In the genomic region with DNA sequence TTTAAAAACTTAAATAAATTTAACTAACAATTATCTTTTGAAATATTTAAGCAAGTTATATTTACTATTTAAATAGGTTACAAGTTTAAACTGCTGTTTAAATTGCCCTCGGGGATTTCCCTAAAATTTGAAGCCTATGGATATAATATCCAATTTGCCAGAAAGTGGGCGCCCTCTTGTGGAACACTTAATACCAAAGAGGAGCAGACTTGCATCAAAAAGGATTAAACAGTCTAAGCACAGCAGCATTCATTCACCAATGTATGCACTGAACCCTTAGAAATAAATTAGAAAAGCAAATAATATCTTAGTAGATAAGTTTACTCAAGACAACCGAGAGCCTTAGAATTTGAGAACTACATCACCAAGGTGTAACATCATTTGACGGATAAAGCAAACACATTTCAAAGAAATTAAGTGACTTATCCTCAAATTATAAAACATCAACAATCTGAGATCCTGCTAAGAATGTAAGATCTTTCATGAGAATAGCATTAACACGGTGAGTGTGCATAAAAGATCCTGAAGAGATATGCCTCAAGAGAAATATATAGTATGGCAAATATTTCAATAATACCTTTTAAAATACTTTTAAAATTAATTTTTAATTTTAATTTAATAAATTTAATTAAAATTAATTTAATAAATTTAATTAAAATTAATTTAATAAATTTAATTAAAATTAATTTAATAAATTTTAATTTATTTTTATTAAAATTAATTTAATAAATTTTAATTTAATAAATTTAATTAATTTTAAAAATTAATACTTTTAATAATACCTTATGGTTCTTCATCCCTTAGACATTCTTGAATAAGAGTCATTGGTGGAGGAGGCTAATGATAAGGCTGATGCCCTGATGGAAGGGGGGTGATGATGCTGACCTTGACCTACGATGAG, we compare ENCODE assay signal across 8 cellular contexts. TPM values are rescaled to one million over a fixed set of nuclear protein-coding genes. Genes with fewer than 3 reads are reported as not detected.
DNase-seq lines count a peak whose midpoint lies in the region; ATAC-seq, FAIRE-seq and TF ChIP-seq lines count a peak whose summit lies in the region.

No MANE protein-coding gene starts in this region.

- H3K27me3 ChIP-seq in K562 (ENCODE audit: control insufficient read depth in 2 of 2, insufficient read depth in 2 of 2, low read length in 2 of 2): no peaks in the 10 kb centered on the region
- no peaks in the 10 kb centered on the region for H3K27me3 ChIP-seq in kidney epithelial cell (ENCODE audit: control insufficient read depth, insufficient read depth, low read length)

- no peak overlapping the region for H2AFZ ChIP-seq in K562 (ENCODE audit: low read depth, low read length)

- H3K27ac ChIP-seq in HEK293 (ENCODE audit: extremely low read depth, low read depth, low read length) (no peak overlapping the region), K562 (ENCODE audit: extremely low read depth, low read depth, low read length) (no peak overlapping the region), substantia nigra (ENCODE audit: low read depth, low read length, poor library complexity, severe bottlenecking) (no peak overlapping the region)

- TF ChIP-seq CTCF in HEK293 (tag by site-specific recombination; IDR thresholded peaks at IDR 0.05) (peak; percentile 24; the same call in 1 of the 2 replicates), K562 (IDR thresholded peaks at IDR 0.05 in 2 of 3, conservative IDR thresholded peaks at IDR 0.05 in 1 of 3; ENCODE audit: insufficient read depth in 2 of 3, low read depth in 1 of 3, low read length in 3 of 3) (peak; percentile 50 to 72 (median 57); a peak in 5 of 6 replicates), kidney epithelial cell (IDR thresholded peaks at IDR 0.05; ENCODE audit: insufficient read depth, low read length, poor library complexity, severe bottlenecking) (peak; percentile 83)

- in situ Hi-C loops in K562 (cut with MboI): no loop called here

- CTCF ChIA-PET in HEK293 (lab: Yijun Ruan, JAX): interaction anchor here (0.9 to 1.2 kb wide), 4 partner anchors 11 to 359 kb away, joined by 3 to 7 read pairs (median 3); no protein-coding TSS in a partner anchor
- CTCF ChIA-PET in K562 (lab: Yijun Ruan, JAX; ENCODE audit: low intra/inter-chr PET ratio): interaction anchor here (1.0 kb wide), 1 partner anchor 362 kb away, joined by 4 read pairs; no protein-coding TSS in a partner anchor

- H4K20me1 ChIP-seq in K562 (replicated peaks; ENCODE audit: control insufficient read depth, insufficient read depth, low read length): no peaks in the 10 kb centered on the region

- intact Hi-C loops in K562 (cut with micrococcal nuclease): loop anchor here (2.0 to 5.0 kb wide), 2 partner anchors 363 to 849 kb away; no protein-coding TSS in a partner anchor

- no peaks in the 10 kb centered on the region for H3K36me3 ChIP-seq in HEK293 (ENCODE audit: control insufficient read depth in 2 of 2, insufficient read depth in 1 of 2, low read length in 2 of 2)
- no peaks in the 10 kb centered on the region for H3K36me3 ChIP-seq in K562 (ENCODE audit: control insufficient read depth, insufficient read depth, low read length)
- no peaks in the 10 kb centered on the region for H3K36me3 ChIP-seq in kidney epithelial cell (ENCODE audit: control insufficient read depth, insufficient read depth, low read length)

- ATAC-seq in K562: peak; percentile 82
- no peak for ATAC-seq in HG02885 (IDR thresholded peaks at IDR 0.05; ENCODE audit: poor library complexity, unreplicated experiment)
- ATAC-seq in HG02642 (IDR thresholded peaks at IDR 0.05; ENCODE audit: poor library complexity, unreplicated experiment): no peak

- no peak overlapping the region for H3K4me2 ChIP-seq in K562 (ENCODE audit: insufficient read depth, low read length)

- H3K4me1 ChIP-seq in HEK293 (ENCODE audit: control insufficient read depth, insufficient read depth, low read length) (no peaks in the 10 kb centered on the region), K562 (replicated peaks in 1 of 2; ENCODE audit: control insufficient read depth in 2 of 2, insufficient read depth in 2 of 2, low read length in 2 of 2) (no peaks in the 10 kb centered on the region)

- POLR2A ChIA-PET in HEK293 (lab: Yijun Ruan, JAX) (no interaction called here), K562 (lab: Yijun Ruan, JAX) (no interaction called here)

- H3K79me2 ChIP-seq in K562 (ENCODE audit: control insufficient read depth, insufficient read depth, low read length): no peaks in the 10 kb centered on the region

- peak; percentile 42 to 65; a peak in 3 of 4 replicates for TF ChIP-seq RAD21 in K562 (CRISPR knock-in tag; conservative IDR thresholded peaks at IDR 0.05 in 1 of 2, IDR thresholded peaks at IDR 0.05 in 1 of 2)

- no peak for TF ChIP-seq EP300 in K562 (IDR thresholded peaks at IDR 0.05; ENCODE audit: low read length)

- no peaks in the 10 kb centered on the region for H3K9me1 ChIP-seq in K562 (ENCODE audit: control insufficient read depth, insufficient read depth, low read length)

- no peak overlapping the region for H3K9ac ChIP-seq in K562 (ENCODE audit: insufficient read depth in 1 of 2, low read depth in 2 of 2, low read length in 2 of 2)

- FAIRE-seq in K562 (lab: Jason Lieb, UNC): peak; percentile 79

- peak; percentile 49 for DNase-seq in D341Med (ENCODE audit: low spot score)
- DNase-seq in NCI-H748 (lab: John Stamatoyannopoulos, UW; ENCODE audit: unreplicated experiment): peak; percentile 80
- DNase-seq in K562 (ENCODE audit: extremely low read depth in 1 of 4, low spot score in 3 of 4): peak; percentile 36 to 69 (median 54)
- DNase-seq in kidney epithelial cell (ENCODE audit: low read depth): no peak
- peak in 25 of 49 donors; percentile 1 to 74 (median 24) for DNase-seq in substantia nigra (lab: John Stamatoyannopoulos, UW)

- H3K4me3 ChIP-seq in HEK293 (ENCODE audit: low read depth, low read length) (no peak overlapping the region), K562 (no peak overlapping the region), kidney epithelial cell (ENCODE audit: low read depth, low read length) (no peak overlapping the region)

- no peak for TF ChIP-seq POLR2A in K562 (conservative IDR thresholded peaks at IDR 0.05)

- H3K9me3 ChIP-seq in HEK293 (ENCODE audit: control insufficient read depth, insufficient read depth, low read depth, low read length): no peaks in the 10 kb centered on the region
- H3K9me3 ChIP-seq in K562 (replicated peaks; ENCODE audit: control insufficient read depth, insufficient read depth, low read depth, low read length): no peaks in the 10 kb centered on the region

- BruUV-seq in K562 (replicated peaks; lab: Mats Ljungman, UMichigan): no TSS peak

- under 1% methylated on average over 6 of the region's 6 CpGs for WGBS in K562 (ENCODE audit: insufficient coverage, low coverage, missing lambda C conversion rate)

RNA-seq across cellular contexts. Expression of a gene that starts 11.5 kb away (rescaled TPM):
- total RNA-seq in K562 (2011; cell fraction: chromatin; rRNA removed; ENCODE audit: low replicate concordance): not detected in 2 replicates
- total RNA-seq in K562 (2011; cell fraction: nucleolus; rRNA removed): not detected in 2 replicates
- not detected in 2 replicates for total RNA-seq in K562 (2011; cell fraction: nucleoplasm; rRNA removed)
- total RNA-seq in K562 (2014; rRNA removed) (not detected in 2 replicates), K562 (2014; rRNA removed; fragmentation: Illumina TruSeq; extraction: Trizol) (not detected in 2 replicates), K562 (2015; rRNA removed; fragmentation: Illumina TruSeq; extraction: Trizol) (not detected in 2 replicates), K562 (2021) (not detected in 2 replicates), kidney epithelial cell (not detected in 2 replicates)
- polyA plus RNA-seq in K562 (2011; rRNA removed) (not detected in 2 replicates), K562 (2014; fragmentation: Illumina TruSeq; extraction: Trizol) (not detected in 2 replicates), K562 (2014; fragmentation: Nextera tagmentation; extraction: Ambion mirVana) (not detected), K562 (2014; rRNA removed) (not detected in 2 replicates)
- polyA plus RNA-seq in K562 (2011; cell fraction: cytosol; rRNA removed): not detected in 2 replicates
- not detected in 2 replicates for polyA plus RNA-seq in K562 (2011; cell fraction: nucleus; rRNA removed)
- polyA plus RNA-seq in K562 (2012): not detected in 2 replicates
- not detected in 2 replicates for polyA minus RNA-seq in K562 (2011; rRNA and poly(A)+ RNA removed)
- polyA minus RNA-seq in K562 (2011; cell fraction: cytosol; rRNA and poly(A)+ RNA removed): not detected in 2 replicates
- polyA minus RNA-seq in K562 (2011; cell fraction: nucleus; rRNA and poly(A)+ RNA removed): not detected in 2 replicates

RNA-seq across cellular contexts. Expression of a gene that starts 35.0 kb away (rescaled TPM):
- total RNA-seq in K562 (2011; cell fraction: chromatin; rRNA removed; ENCODE audit: low replicate concordance): not detected in 2 replicates
- total RNA-seq in K562 (2011; cell fraction: nucleolus; rRNA removed): not detected in 2 replicates
- not detected in 2 replicates for total RNA-seq in K562 (2011; cell fraction: nucleoplasm; rRNA removed)
- total RNA-seq in K562 (2014; rRNA removed): not detected in 2 replicates
- not detected in 2 replicates for total RNA-seq in K562 (2014; rRNA removed; fragmentation: Illumina TruSeq; extraction: Trizol)
- total RNA-seq in K562 (2015; rRNA removed; fragmentation: Illumina TruSeq; extraction: Trizol): not detected in 2 replicates
- not detected in 2 replicates for total RNA-seq in K562 (2021)
- not detected in 2 replicates for polyA plus RNA-seq in K562 (2011; rRNA removed)
- not detected in 2 replicates for polyA plus RNA-seq in K562 (2011; cell fraction: cytosol; rRNA removed)
- polyA plus RNA-seq in K562 (2011; cell fraction: nucleus; rRNA removed): not detected in 2 replicates
- polyA plus RNA-seq in K562 (2012): not detected in 2 replicates
- polyA plus RNA-seq in K562 (2014; fragmentation: Illumina TruSeq; extraction: Trizol): not detected in 2 replicates
- not detected for polyA plus RNA-seq in K562 (2014; fragmentation: Nextera tagmentation; extraction: Ambion mirVana)
- polyA plus RNA-seq in K562 (2014; rRNA removed): not detected in 2 replicates
- polyA minus RNA-seq in K562 (2011; rRNA and poly(A)+ RNA removed): not detected in 2 replicates
- not detected in 2 replicates for polyA minus RNA-seq in K562 (2011; cell fraction: cytosol; rRNA and poly(A)+ RNA removed)
- polyA minus RNA-seq in K562 (2011; cell fraction: nucleus; rRNA and poly(A)+ RNA removed): not detected in 2 replicates
- total RNA-seq in kidney epithelial cell: not detected in 2 replicates

RNA-seq across cellular contexts. Expression of a gene that starts 46.6 kb away (rescaled TPM):
- total RNA-seq in K562 (2011; cell fraction: chromatin; rRNA removed; ENCODE audit: low replicate concordance): not detected in 2 replicates
- not detected in 2 replicates for total RNA-seq in K562 (2011; cell fraction: nucleolus; rRNA removed)
- total RNA-seq in K562 (2011; cell fraction: nucleoplasm; rRNA removed): not detected in 2 replicates
- total RNA-seq in K562 (2014; rRNA removed) (not detected in 2 replicates), K562 (2014; rRNA removed; fragmentation: Illumina TruSeq; extraction: Trizol) (not detected in 2 replicates), K562 (2015; rRNA removed; fragmentation: Illumina TruSeq; extraction: Trizol) (not detected in 2 replicates), K562 (2021) (not detected in 2 replicates), kidney epithelial cell (1.1 and 1.7 TPM in 2 replicates)
- polyA plus RNA-seq in K562 (2011; rRNA removed) (not detected in 2 replicates), K562 (2014; fragmentation: Illumina TruSeq; extraction: Trizol) (not detected in 2 replicates), K562 (2014; fragmentation: Nextera tagmentation; extraction: Ambion mirVana) (not detected), K562 (2014; rRNA removed) (not detected in 2 replicates)
- not detected in 2 replicates for polyA plus RNA-seq in K562 (2011; cell fraction: cytosol; rRNA removed)
- polyA plus RNA-seq in K562 (2011; cell fraction: nucleus; rRNA removed): not detected in 2 replicates
- not detected in 2 replicates for polyA plus RNA-seq in K562 (2012)
- not detected in 2 replicates for polyA minus RNA-seq in K562 (2011; rRNA and poly(A)+ RNA removed)
- not detected in 2 replicates for polyA minus RNA-seq in K562 (2011; cell fraction: cytosol; rRNA and poly(A)+ RNA removed)
- polyA minus RNA-seq in K562 (2011; cell fraction: nucleus; rRNA and poly(A)+ RNA removed): not detected in 2 replicates

Comparison
In these comparisons a context has a peak if more than half of its experiments do, and no peak if none do; other contexts are left out.
1. CTCF ChIP-seq: peak in every context shown above with its lines; median percentile 83 in kidney epithelial cell; 57 in K562; 24 in HEK293.